In genomic region chr20:46970937-46971630, GRCh38 we compare ENCODE assay signal across 9 cellular contexts.
DNase-seq lines count a peak whose midpoint lies in the region; ATAC-seq and FAIRE-seq lines count a peak whose summit lies in the region.
"Had no signal": no experiment of that assay in that cellular context is flagged by ENCODE, and none has a peak within 500 bp of the region (broad histone marks: within the 10 kb centered on the region; RNA-seq: fewer than 3 reads in every experiment).

No MANE protein-coding gene starts in this region.

- no peak overlapping the region for H3K4me3 Mint-ChIP-seq in effector memory CD8-positive, alpha-beta T cell
- H3K4me3 Mint-ChIP-seq: IgD-negative memory B cell had no signal

- H3K27ac ChIP-seq in HUES48 (ENCODE audit: low read depth, low read length) = no peak overlapping the region

- H3K4me1 ChIP-seq in HUES48 (ENCODE audit: control insufficient read depth, insufficient read depth, low read length) = peaks cover 4% of the 10 kb centered on the region; the same call in 1 of the 2 replicates

- no peaks in the 10 kb centered on the region for H3K9me3 Mint-ChIP-seq in effector memory CD8-positive, alpha-beta T cell
- H3K9me3 Mint-ChIP-seq: IgD-negative memory B cell had no signal

- no peaks in the 10 kb centered on the region for H3K4me1 Mint-ChIP-seq in effector memory CD8-positive, alpha-beta T cell (ENCODE audit: low read depth in 2 of 2)

- no peaks in the 10 kb centered on the region for H3K36me3 Mint-ChIP-seq in effector memory CD8-positive, alpha-beta T cell (ENCODE audit: insufficient read depth)

- ATAC-seq in GM18502 (IDR thresholded peaks at IDR 0.05; ENCODE audit: poor library complexity, unreplicated experiment) = no peak
- ATAC-seq in effector memory CD8-positive, alpha-beta T cell (replicated peaks) = no peak

- H3K36me3 ChIP-seq in HUES48 (ENCODE audit: control insufficient read depth, insufficient read depth, low read length) = no peaks in the 10 kb centered on the region

- H3K27me3 ChIP-seq in HUES48 (ENCODE audit: control insufficient read depth, insufficient read depth, low read length) = no peaks in the 10 kb centered on the region

- FAIRE-seq in TTC549 (lab: Jason Lieb, UNC) = peak; percentile 90

- no peak overlapping the region for H3K27ac Mint-ChIP-seq in effector memory CD8-positive, alpha-beta T cell
- H3K27ac Mint-ChIP-seq: IgD-negative memory B cell had no signal

- H3K9me3 ChIP-seq in HUES48 (ENCODE audit: control insufficient read depth, insufficient read depth, low read length) = no peaks in the 10 kb centered on the region

- peak overlapping the region; percentile 35; the same call in 1 of the 2 replicates for H3K4me3 ChIP-seq in HUES48 (ENCODE audit: low read depth, low read length)

- no peak overlapping the region for H3K9ac ChIP-seq in HUES48 (ENCODE audit: low read depth, low read length)

- peaks cover 32% of the 10 kb centered on the region in 2 donors for H3K27me3 Mint-ChIP-seq in effector memory CD8-positive, alpha-beta T cell

- DNase-seq in DMS 273 (lab: John Stamatoyannopoulos, UW; ENCODE audit: unreplicated experiment) (peak; percentile 88), iris pigment epithelial cell (ENCODE audit: low read depth) (peak; percentile 94), GM19238 (ENCODE audit: insufficient read length, low spot score) (no peak), DMS79 (lab: John Stamatoyannopoulos, UW) (no peak)
- no peak for DNase-seq in effector memory CD8-positive, alpha-beta T cell

Comparison
In these comparisons a context has a peak if more than half of its experiments do, and no peak if none do; other contexts are left out.
1. DNase-seq: peak in DMS 273 (single experiment) and iris pigment epithelial cell (single experiment); none in effector memory CD8-positive, alpha-beta T cell (0 of 3), GM19238 (single experiment) and DMS79 (single experiment).